In the genomic region with DNA sequence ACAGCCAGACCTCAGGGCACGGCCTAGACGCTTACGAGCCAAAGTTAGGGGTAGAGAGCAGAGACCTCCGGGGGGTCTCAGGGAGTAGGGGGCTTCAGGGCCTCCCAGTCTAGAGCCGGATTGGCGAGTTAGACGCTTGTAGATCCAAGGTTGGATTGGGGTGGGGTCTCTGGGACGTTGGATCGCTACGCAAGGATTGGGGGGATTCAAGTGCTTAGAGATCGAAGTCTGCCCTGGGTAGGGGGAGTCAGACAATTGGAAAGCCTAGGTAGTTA, we compare ENCODE assay signal across 8 cellular contexts. TPM values are rescaled to one million over a fixed set of nuclear protein-coding genes. Genes with fewer than 3 reads are reported as not detected.
DNase-seq lines count a peak whose midpoint lies in the region; ATAC-seq and TF ChIP-seq lines count a peak whose summit lies in the region.

No MANE protein-coding gene starts in this region.

- no peak for TF ChIP-seq POLR2A in suprapubic skin (IDR thresholded peaks at IDR 0.05)

- H3K9me3 ChIP-seq in HUES64 (ENCODE audit: insufficient read depth, low read depth, low read length) (no peaks in the 10 kb centered on the region), suprapubic skin (no peaks in the 10 kb centered on the region)

- H3K27ac ChIP-seq in 22Rv1 (peak overlapping the region; percentile 56), HUES64 (ENCODE audit: low read depth, low read length) (peak overlapping the region; percentile 96), layer of hippocampus (ENCODE audit: low read depth, low read length) (peak overlapping the region; percentile 93), suprapubic skin (peak overlapping the region; percentile 91)

- TF ChIP-seq CTCF in 22Rv1 (IDR thresholded peaks at IDR 0.05) (no peak), suprapubic skin (IDR thresholded peaks at IDR 0.05) (no peak)

- H3K9ac ChIP-seq in HUES64 (ENCODE audit: low read depth, low read length) = peak overlapping the region; percentile 83

- 10% methylated on average over 11 of the region's 11 CpGs for WGBS in HUES64
- WGBS in suprapubic skin = 0% methylated on average over 8 of the region's 11 CpGs

- H3K27me3 ChIP-seq in HUES64 (ENCODE audit: insufficient read depth, low read length) (peaks cover 10% of the 10 kb centered on the region; the same call in 1 of the 2 replicates), layer of hippocampus (ENCODE audit: control insufficient read depth, insufficient read depth, low read length) (no peaks in the 10 kb centered on the region), suprapubic skin (no peaks in the 10 kb centered on the region)

- ATAC-seq in HG03175 (IDR thresholded peaks at IDR 0.05; ENCODE audit: unreplicated experiment) = no peak

- H3K4me3 ChIP-seq in HUES64 (ENCODE audit: low read length) (peak overlapping the region; percentile 84), suprapubic skin (peak overlapping the region; percentile 65)

- peak in 39 of 56 donors; percentile 30 to 86 (median 66) for DNase-seq in amygdala (lab: John Stamatoyannopoulos, UW)
- no peak for DNase-seq in suprapubic skin (ENCODE audit: low spot score in 2 of 2)
- no peak for DNase-seq in NCI-H1436 (lab: John Stamatoyannopoulos, UW)
- DNase-seq in MV-4-11 (lab: John Stamatoyannopoulos, UW) = no peak

- TF ChIP-seq EP300 in suprapubic skin (IDR thresholded peaks at IDR 0.05) = no peak

- H3K36me3 ChIP-seq in HUES64 (ENCODE audit: insufficient read depth, low read length) = peaks cover 6% of the 10 kb centered on the region; the same call in 1 of the 2 replicates
- no peaks in the 10 kb centered on the region for H3K36me3 ChIP-seq in suprapubic skin

- H3K4me1 ChIP-seq in HUES64 (ENCODE audit: insufficient read depth, low read length) (peaks cover 50% of the 10 kb centered on the region), suprapubic skin (peaks cover 48% of the 10 kb centered on the region)

RNA-seq across cellular contexts. Expression of a gene that starts 0.4 kb away (rescaled TPM):
- 29.9 TPM for polyA plus RNA-seq in HUES64 (2013, experiment 1 of 2)
- polyA plus RNA-seq in HUES64 (2013, experiment 2 of 2) = 40.6 TPM
- total RNA-seq in suprapubic skin = 100 to 1,000 TPM in 1 of 4 donors, 10 to 100 TPM in 3; 35.6 to 138 (median 50.9) TPM

RNA-seq across cellular contexts. Expression of a gene that starts 41.1 kb away (rescaled TPM):
- 16.4 TPM for polyA plus RNA-seq in HUES64 (2013, experiment 1 of 2)
- polyA plus RNA-seq in HUES64 (2013, experiment 2 of 2) = 17.1 TPM
- total RNA-seq in suprapubic skin = 10 to 100 TPM; 21.0 to 69.2 (median 42.0) TPM

Comparison
In these comparisons a context has a peak if more than half of its experiments do, and no peak if none do; other contexts are left out.
1. DNase-seq: peak in amygdala (39 of 56); none in suprapubic skin (0 of 2), NCI-H1436 (single experiment) and MV-4-11 (single experiment).
2. Peak in every context shown above with its lines, with median percentiles within 50 percentile points of each other: H3K27ac ChIP-seq.